ENCODE assay signal across 1 cellular context in the genomic region with DNA sequence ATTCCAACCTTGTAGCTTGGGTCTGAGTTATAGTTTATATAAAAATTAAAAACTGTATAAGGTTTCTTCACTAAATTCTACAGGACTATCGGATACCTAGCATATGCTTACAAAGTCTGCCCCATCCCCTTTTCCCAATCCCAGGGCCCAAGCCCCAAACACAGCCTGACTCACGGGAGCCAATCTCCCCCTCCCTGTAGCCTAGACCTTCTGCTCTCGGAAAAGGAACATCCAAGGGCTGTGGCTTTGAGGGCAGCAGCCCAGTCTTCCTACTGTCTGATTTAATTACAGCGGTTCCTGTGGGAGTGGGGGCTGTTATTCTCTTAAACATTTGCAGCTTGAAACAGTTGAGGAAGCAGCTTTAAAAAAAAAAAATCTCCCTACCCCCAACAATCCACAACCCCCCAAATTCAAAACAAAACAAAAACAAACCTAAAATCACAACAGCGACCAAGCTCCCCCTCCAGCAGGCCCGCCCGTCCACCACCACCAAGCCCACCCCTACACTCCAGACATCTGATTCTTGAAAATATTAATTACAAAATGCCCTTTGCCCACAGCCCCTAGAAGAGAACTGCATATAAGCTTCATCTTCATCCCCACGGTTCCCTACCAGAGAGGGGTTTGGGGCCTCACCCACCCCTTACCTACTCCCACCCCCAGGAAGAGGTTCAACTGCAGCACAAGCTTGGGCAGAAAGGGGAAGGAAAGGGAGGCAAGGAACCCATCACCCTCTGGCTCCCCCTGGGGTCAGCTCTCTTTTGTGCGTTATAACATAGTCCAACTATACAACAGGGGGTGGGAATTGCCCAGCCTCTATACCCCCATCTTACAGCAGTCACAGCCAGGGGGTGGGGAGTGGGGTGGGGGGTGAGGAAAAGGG.
TF ChIP-seq lines count a peak whose summit lies in the region.

No MANE protein-coding gene starts in this region.

TF ChIP-seq in SK-N-SH treated with all-trans-retinoic acid at 6 μM for 48 hours, 23 proteins besides CTCF, POLR2A, EP300 and RAD21 (continued from another document):
- TF ChIP-seq, protein P1, sequence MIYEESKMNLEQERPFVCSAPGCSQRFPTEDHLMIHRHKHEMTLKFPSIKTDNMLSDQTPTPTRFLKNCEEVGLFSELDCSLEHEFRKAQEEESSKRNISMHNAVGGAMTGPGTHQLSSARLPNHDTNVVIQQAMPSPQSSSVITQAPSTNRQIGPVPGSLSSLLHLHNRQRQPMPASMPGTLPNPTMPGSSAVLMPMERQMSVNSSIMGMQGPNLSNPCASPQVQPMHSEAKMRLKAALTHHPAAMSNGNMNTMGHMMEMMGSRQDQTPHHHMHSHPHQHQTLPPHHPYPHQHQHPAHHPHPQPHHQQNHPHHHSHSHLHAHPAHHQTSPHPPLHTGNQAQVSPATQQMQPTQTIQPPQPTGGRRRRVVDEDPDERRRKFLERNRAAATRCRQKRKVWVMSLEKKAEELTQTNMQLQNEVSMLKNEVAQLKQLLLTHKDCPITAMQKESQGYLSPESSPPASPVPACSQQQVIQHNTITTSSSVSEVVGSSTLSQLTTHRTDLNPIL (CRISPR knock-in tag; IDR thresholded peaks at IDR 0.05; ENCODE audit: low read depth): no peak
- TF ChIP-seq, protein P2, sequence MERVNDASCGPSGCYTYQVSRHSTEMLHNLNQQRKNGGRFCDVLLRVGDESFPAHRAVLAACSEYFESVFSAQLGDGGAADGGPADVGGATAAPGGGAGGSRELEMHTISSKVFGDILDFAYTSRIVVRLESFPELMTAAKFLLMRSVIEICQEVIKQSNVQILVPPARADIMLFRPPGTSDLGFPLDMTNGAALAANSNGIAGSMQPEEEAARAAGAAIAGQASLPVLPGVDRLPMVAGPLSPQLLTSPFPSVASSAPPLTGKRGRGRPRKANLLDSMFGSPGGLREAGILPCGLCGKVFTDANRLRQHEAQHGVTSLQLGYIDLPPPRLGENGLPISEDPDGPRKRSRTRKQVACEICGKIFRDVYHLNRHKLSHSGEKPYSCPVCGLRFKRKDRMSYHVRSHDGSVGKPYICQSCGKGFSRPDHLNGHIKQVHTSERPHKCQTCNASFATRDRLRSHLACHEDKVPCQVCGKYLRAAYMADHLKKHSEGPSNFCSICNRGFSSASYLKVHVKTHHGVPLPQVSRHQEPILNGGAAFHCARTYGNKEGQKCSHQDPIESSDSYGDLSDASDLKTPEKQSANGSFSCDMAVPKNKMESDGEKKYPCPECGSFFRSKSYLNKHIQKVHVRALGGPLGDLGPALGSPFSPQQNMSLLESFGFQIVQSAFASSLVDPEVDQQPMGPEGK (CRISPR knock-in tag; IDR thresholded peaks at IDR 0.05; ENCODE audit: borderline replicate concordance): no peak; the same call in 1 of the 2 replicates
- TF ChIP-seq RARB (CRISPR knock-in tag; IDR thresholded peaks at IDR 0.05) (no peak), ESRRG (CRISPR knock-in tag; IDR thresholded peaks at IDR 0.05) (no peak), ZNF8 (CRISPR knock-in tag; IDR thresholded peaks at IDR 0.05) (no peak), CSDC2 (CRISPR knock-in tag; IDR thresholded peaks at IDR 0.05) (no peak), BACH2 (CRISPR knock-in tag; IDR thresholded peaks at IDR 0.05; ENCODE audit: borderline replicate concordance) (no peak), TCF4 (CRISPR knock-in tag; IDR thresholded peaks at IDR 0.05; ENCODE audit: borderline replicate concordance) (no peak), OSR1 (CRISPR knock-in tag; IDR thresholded peaks at IDR 0.05) (no peak), PPARA (CRISPR knock-in tag; IDR thresholded peaks at IDR 0.05; ENCODE audit: borderline replicate concordance) (no peak), GLIS3 (CRISPR knock-in tag; IDR thresholded peaks at IDR 0.05) (no peak)
- TF ChIP-seq, protein P3, sequence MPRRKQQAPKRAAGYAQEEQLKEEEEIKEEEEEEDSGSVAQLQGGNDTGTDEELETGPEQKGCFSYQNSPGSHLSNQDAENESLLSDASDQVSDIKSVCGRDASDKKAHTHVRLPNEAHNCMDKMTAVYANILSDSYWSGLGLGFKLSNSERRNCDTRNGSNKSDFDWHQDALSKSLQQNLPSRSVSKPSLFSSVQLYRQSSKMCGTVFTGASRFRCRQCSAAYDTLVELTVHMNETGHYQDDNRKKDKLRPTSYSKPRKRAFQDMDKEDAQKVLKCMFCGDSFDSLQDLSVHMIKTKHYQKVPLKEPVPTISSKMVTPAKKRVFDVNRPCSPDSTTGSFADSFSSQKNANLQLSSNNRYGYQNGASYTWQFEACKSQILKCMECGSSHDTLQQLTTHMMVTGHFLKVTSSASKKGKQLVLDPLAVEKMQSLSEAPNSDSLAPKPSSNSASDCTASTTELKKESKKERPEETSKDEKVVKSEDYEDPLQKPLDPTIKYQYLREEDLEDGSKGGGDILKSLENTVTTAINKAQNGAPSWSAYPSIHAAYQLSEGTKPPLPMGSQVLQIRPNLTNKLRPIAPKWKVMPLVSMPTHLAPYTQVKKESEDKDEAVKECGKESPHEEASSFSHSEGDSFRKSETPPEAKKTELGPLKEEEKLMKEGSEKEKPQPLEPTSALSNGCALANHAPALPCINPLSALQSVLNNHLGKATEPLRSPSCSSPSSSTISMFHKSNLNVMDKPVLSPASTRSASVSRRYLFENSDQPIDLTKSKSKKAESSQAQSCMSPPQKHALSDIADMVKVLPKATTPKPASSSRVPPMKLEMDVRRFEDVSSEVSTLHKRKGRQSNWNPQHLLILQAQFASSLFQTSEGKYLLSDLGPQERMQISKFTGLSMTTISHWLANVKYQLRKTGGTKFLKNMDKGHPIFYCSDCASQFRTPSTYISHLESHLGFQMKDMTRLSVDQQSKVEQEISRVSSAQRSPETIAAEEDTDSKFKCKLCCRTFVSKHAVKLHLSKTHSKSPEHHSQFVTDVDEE (CRISPR knock-in tag; IDR thresholded peaks at IDR 0.05): no peak
- TF ChIP-seq, protein P4, sequence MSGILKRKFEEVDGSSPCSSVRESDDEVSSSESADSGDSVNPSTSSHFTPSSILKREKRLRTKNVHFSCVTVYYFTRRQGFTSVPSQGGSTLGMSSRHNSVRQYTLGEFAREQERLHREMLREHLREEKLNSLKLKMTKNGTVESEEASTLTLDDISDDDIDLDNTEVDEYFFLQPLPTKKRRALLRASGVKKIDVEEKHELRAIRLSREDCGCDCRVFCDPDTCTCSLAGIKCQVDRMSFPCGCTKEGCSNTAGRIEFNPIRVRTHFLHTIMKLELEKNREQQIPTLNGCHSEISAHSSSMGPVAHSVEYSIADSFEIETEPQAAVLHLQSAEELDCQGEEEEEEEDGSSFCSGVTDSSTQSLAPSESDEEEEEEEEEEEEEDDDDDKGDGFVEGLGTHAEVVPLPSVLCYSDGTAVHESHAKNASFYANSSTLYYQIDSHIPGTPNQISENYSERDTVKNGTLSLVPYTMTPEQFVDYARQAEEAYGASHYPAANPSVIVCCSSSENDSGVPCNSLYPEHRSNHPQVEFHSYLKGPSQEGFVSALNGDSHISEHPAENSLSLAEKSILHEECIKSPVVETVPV (CRISPR knock-in tag; IDR thresholded peaks at IDR 0.05): no peak
